In the genomic region with DNA sequence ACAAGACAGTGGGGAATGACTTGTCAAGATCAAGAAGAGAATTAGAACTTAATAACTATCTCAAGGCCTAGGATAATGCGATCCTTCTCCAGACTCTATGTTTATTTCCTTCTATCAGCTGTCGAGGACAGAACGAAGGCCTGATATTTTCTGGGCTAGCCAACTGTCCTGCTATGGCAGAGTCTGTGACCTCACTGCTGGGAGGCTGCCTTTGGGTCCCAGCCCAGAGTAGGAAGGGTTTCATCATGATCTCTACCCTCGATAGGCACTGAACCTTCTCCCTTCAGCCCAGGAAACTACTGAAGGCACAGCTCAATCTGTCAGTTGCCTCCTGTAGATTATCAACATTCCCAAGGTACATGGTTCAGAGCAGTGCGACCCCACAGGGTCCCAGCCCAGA, we compare ENCODE assay signal across 27 cellular contexts.
DNase-seq lines count a peak whose midpoint lies in the region; ATAC-seq, FAIRE-seq and TF ChIP-seq lines count a peak whose summit lies in the region.
"Had no signal": no experiment of that assay in that cellular context is flagged by ENCODE, and none has a peak within 500 bp of the region (broad histone marks: within the 10 kb centered on the region; RNA-seq: fewer than 3 reads in every experiment).

No MANE protein-coding gene starts in this region.

- H3K27me3 ChIP-seq in IMR-90 (ENCODE audit: control insufficient read depth, insufficient read depth, low read length) (no peaks in the 10 kb centered on the region), H1 (replicated peaks in 1 of 4; ENCODE audit: control insufficient read depth in 3 of 4, extremely low read depth in 1 of 4, insufficient read depth in 3 of 4, low read length in 3 of 4) (no peaks in the 10 kb centered on the region), subcutaneous abdominal adipose tissue (ENCODE audit: control insufficient read depth in 5 of 5, insufficient read depth in 4 of 5, low read length in 5 of 5) (no peaks in the 10 kb centered on the region)
- H3K27me3 ChIP-seq: BLaER1 treated with 17β-estradiol and CSF1 and Interleukin-3, amounts not matched to agents 10 nM and 100 nM had no signal

- POLR2A ChIA-PET in IMR-90 (lab: Charles Lee; ENCODE audit: unreplicated experiment), result no interaction called here
- POLR2A ChIA-PET in H1 (lab: Charles Lee; ENCODE audit: partially characterized antibody), result no interaction called here
- POLR2A ChIA-PET in OCI-LY7 (lab: Charles Lee), result no interaction called here

- H3K56ac ChIP-seq in IMR-90 (ENCODE audit: extremely low read depth, insufficient read depth, low read length) (no peak overlapping the region), H1 (replicated peaks; ENCODE audit: insufficient read length, low read depth, low read length) (no peak overlapping the region)

- in situ Hi-C loops in IMR-90 (cut with MboI; ENCODE audit: low sequenced_read_pairs), result no loop called here

- H3K18ac ChIP-seq in IMR-90 (ENCODE audit: low read depth, low read length), result 0 out of 2 replicates have a peak overlapping the region, but pooled peaks have one; percentile 17
- no peak overlapping the region for H3K18ac ChIP-seq in H1 (ENCODE audit: extremely low read depth, low read length)

- no peak overlapping the region for H3K4me2 ChIP-seq in IMR-90 (ENCODE audit: low read depth, low read length)
- no peak overlapping the region for H3K4me2 ChIP-seq in H1 (ENCODE audit: insufficient read depth in 1 of 2, low read depth in 2 of 2, low read length in 2 of 2)
- H3K4me2 ChIP-seq in OCI-LY7 (ENCODE audit: low read length), result no peak overlapping the region
- H3K4me2 ChIP-seq: A549; BLaER1 treated with 17β-estradiol and CSF1 and Interleukin-3, amounts not matched to agents 10 nM and 100 nM had no signal

- H4K91ac ChIP-seq in IMR-90 (ENCODE audit: insufficient read depth, low read depth, low read length), result peak overlapping the region; percentile 4; the same call in 1 of the 2 replicates
- peak overlapping the region; percentile 27 for H4K91ac ChIP-seq in H1 (replicated peaks; ENCODE audit: insufficient read length, low read length)

- H3K4me1 ChIP-seq in IMR-90 (ENCODE audit: control insufficient read depth, insufficient read depth, low read length) (peaks cover 11% of the 10 kb centered on the region), H1 (replicated peaks in 1 of 4; ENCODE audit: control insufficient read depth in 3 of 4, insufficient read depth in 4 of 4, low read length in 3 of 4) (peaks cover 0 to 5% (median 2%) of the 10 kb centered on the region in 4 experiments; a peak in 4 of 7 replicates), subcutaneous abdominal adipose tissue (ENCODE audit: control insufficient read depth in 5 of 5, insufficient read depth in 5 of 5, low read length in 5 of 5) (peaks cover 6 to 31% (median 18%) of the 10 kb centered on the region in 5 donors), OCI-LY7 (ENCODE audit: insufficient read depth, low read length, poor library complexity, severe bottlenecking) (no peaks in the 10 kb centered on the region)
- H3K4me1 ChIP-seq: A549; BLaER1 treated with 17β-estradiol and CSF1 and Interleukin-3, amounts not matched to agents 10 nM and 100 nM had no signal

- H3K4ac ChIP-seq in IMR-90 (ENCODE audit: low read depth, low read length), result no peak overlapping the region
- no peak overlapping the region for H3K4ac ChIP-seq in H1 (replicated peaks; ENCODE audit: insufficient read length, low read depth, low read length)

- no peak overlapping the region for H2AK9ac ChIP-seq in IMR-90 (replicated peaks; ENCODE audit: low read depth, low read length, poor library complexity)

- H3K27ac ChIP-seq in IMR-90 (ENCODE audit: insufficient read depth, low read length) (no peak overlapping the region), H1 (ENCODE audit: low read depth, low read length) (no peak overlapping the region), subcutaneous abdominal adipose tissue (ENCODE audit: low read depth, low read length) (peak overlapping the region; percentile 21), OCI-LY7 (ENCODE audit: low read depth, low read length, poor library complexity, severe bottlenecking) (no peak overlapping the region)
- H3K27ac ChIP-seq: BLaER1 treated with 17β-estradiol and CSF1 and Interleukin-3, amounts not matched to agents 10 nM and 100 nM; GM23248; SK-N-MC had no signal

- H3K4me1 Mint-ChIP-seq in natural killer cell, result peaks cover 11 to 22% of the 10 kb centered on the region in 2 donors

- TF ChIP-seq EP300 in H1 (IDR thresholded peaks at IDR 0.05; ENCODE audit: borderline replicate concordance in 1 of 2, low read depth in 2 of 2, low read length in 2 of 2), result no peak

- TF ChIP-seq CTCF in IMR-90 (conservative IDR thresholded peaks at IDR 0.05; ENCODE audit: low read depth, low read length) (no peak), H1 (IDR thresholded peaks at IDR 0.05; ENCODE audit: control extremely low read depth in 1 of 3, insufficient read depth in 1 of 3, low read depth in 1 of 3, low read length in 3 of 3) (no peak), natural killer cell (IDR thresholded peaks at IDR 0.05) (no peak), OCI-LY7 (conservative IDR thresholded peaks at IDR 0.05; ENCODE audit: low read length) (no peak)

- CTCF ChIA-PET in IMR-90 (lab: Yijun Ruan, JAX) (no interaction called here), H1 (lab: Charles Lee; ENCODE audit: partially characterized antibody) (interaction anchor here (0.6 to 1.1 kb wide), 2 partner anchors 122 to 434 kb away, joined by 3 read pairs; no protein-coding TSS in a partner anchor), OCI-LY7 (lab: Charles Lee; ENCODE audit: unreplicated experiment) (no interaction called here)

- H2AK5ac ChIP-seq in IMR-90 (ENCODE audit: low read depth, low read length) (no peak overlapping the region), H1 (ENCODE audit: low read depth, low read length) (no peak overlapping the region)

- no peak overlapping the region for H3K14ac ChIP-seq in IMR-90 (replicated peaks; ENCODE audit: low read depth, low read length)
- H3K14ac ChIP-seq in H1 (ENCODE audit: insufficient read length), result no peak overlapping the region

- no peak overlapping the region for H4K8ac ChIP-seq in IMR-90 (ENCODE audit: low read depth in 2 of 2, low read length in 2 of 2)
- H4K8ac ChIP-seq in H1 (ENCODE audit: extremely low read depth, insufficient read depth, low read length), result no peak overlapping the region

- DNase-seq in IMR-90 (no peak), H1 (ENCODE audit: low read depth in 1 of 2, low spot score in 2 of 2) (no peak), natural killer cell (no peak), OCI-LY7 (ENCODE audit: low spot score) (no peak), NK-92 (lab: John Stamatoyannopoulos, UW; ENCODE audit: unreplicated experiment) (no peak)
- DNase-seq: AML-193; CD4-positive, alpha-beta T cell; DMS53; GM23248; H9; Kasumi-1; NCI-H1092 treated with DMSO at 0.1 percent for 48 hours; NCI-H1436 treated with DMSO at 0.1 percent for 48 hours; NCI-H187 treated with DMSO at 0.1 percent for 48 hours; NCI-H446 treated with DMSO at 0.1 percent for 48 hours; NCI-H526; NCI-H82; SIG-M5 had no signal

- ATAC-seq in IMR-90 (ENCODE audit: low read depth) (no peak), natural killer cell (no peak), GM21529 (IDR thresholded peaks at IDR 0.05; ENCODE audit: unreplicated experiment) (no peak)
- ATAC-seq: A549, K562, Panc1 had no signal

- H2BK120ac ChIP-seq in IMR-90 (ENCODE audit: low read depth, low read length), result no peak overlapping the region
- H2BK120ac ChIP-seq in H1 (replicated peaks; ENCODE audit: low read depth, low read length), result no peak overlapping the region

- no CpG with 5 or more reads among the region's 5 CpGs for WGBS in IMR-90 (ENCODE audit: extremely low coverage in 2 of 2, insufficient read length in 1 of 2), 2 experiments
- WGBS in H1 (ENCODE audit: extremely low coverage in 1 of 2, insufficient coverage in 1 of 2, insufficient read length in 1 of 2, insufficient replicate concordance in 2 of 2, low coverage in 1 of 2, low lambda C conversion rate in 2 of 2, missing lambda C conversion rate in 1 of 2), 2 experiments, result 88% methylated on average over 5 of the region's 5 CpGs; no CpG with 5 or more reads in 1 of the 2 experiments

- H3K9me2 ChIP-seq in OCI-LY7 (ENCODE audit: insufficient read depth, low read length), result no peaks in the 10 kb centered on the region

- H3K79me1 ChIP-seq in IMR-90 (ENCODE audit: low read depth in 1 of 2, low read length in 2 of 2) (no peaks in the 10 kb centered on the region), H1 (ENCODE audit: low read depth, low read length) (no peaks in the 10 kb centered on the region)

- TF ChIP-seq POLR2A in IMR-90 (IDR thresholded peaks at IDR 0.05; ENCODE audit: low read depth, low read length), result no peak
- no peak for TF ChIP-seq POLR2A in H1 (IDR thresholded peaks at IDR 0.05; ENCODE audit: control extremely low read depth in 1 of 2, low read depth in 2 of 2, low read length in 2 of 2)

- no peak for TF ChIP-seq RAD21 in IMR-90 (IDR thresholded peaks at IDR 0.05; ENCODE audit: low read length)
- no peak for TF ChIP-seq RAD21 in H1 (IDR thresholded peaks at IDR 0.05 in 1 of 2, conservative IDR thresholded peaks at IDR 0.05 in 1 of 2; ENCODE audit: low read depth in 2 of 2, low read length in 2 of 2)

- H3K4me3 Mint-ChIP-seq in natural killer cell, result no peak overlapping the region
- H3K4me3 Mint-ChIP-seq: CD4-positive, alpha-beta T cell; H9 had no signal

- H2BK20ac ChIP-seq in IMR-90 (ENCODE audit: low read depth, low read length), result no peak overlapping the region
- H2BK20ac ChIP-seq in H1 (ENCODE audit: low read length), result no peak overlapping the region

- H2AFZ ChIP-seq in IMR-90 (replicated peaks; ENCODE audit: low read length, poor library complexity) (no peak overlapping the region), H1 (ENCODE audit: low read length) (no peak overlapping the region), OCI-LY7 (ENCODE audit: low read length) (no peak overlapping the region)
- H2AFZ ChIP-seq: GM23248 had no signal

- H3K36me3 Mint-ChIP-seq in natural killer cell, result peaks cover 19% of the 10 kb centered on the region

- no peak for FAIRE-seq in H1 (lab: Jason Lieb, UNC)
- FAIRE-seq: D721Med, GM18507, K562 had no signal

- intact Hi-C loops in IMR-90 (cut with micrococcal nuclease) (no loop called here), natural killer cell (cut with micrococcal nuclease) (no loop called here), OCI-LY7 (cut with micrococcal nuclease; ENCODE audit: unreplicated experiment) (no loop called here)

- no peaks in the 10 kb centered on the region for H3K9me1 ChIP-seq in IMR-90 (ENCODE audit: insufficient read depth, low read length)

- H3K36me3 ChIP-seq in IMR-90 (ENCODE audit: control insufficient read depth, insufficient read depth, low read length), result no peaks in the 10 kb centered on the region
- H3K36me3 ChIP-seq in H1 (ENCODE audit: control insufficient read depth in 2 of 4, insufficient read depth in 4 of 4, low read length in 3 of 4), result no peaks in the 10 kb centered on the region
- H3K36me3 ChIP-seq in subcutaneous abdominal adipose tissue (ENCODE audit: control insufficient read depth in 5 of 5, insufficient read depth in 5 of 5, low read length in 5 of 5), result peaks cover 0 to 4% (median 0%) of the 10 kb centered on the region in 5 donors
- no peaks in the 10 kb centered on the region for H3K36me3 ChIP-seq in OCI-LY7 (ENCODE audit: insufficient read depth, low read length)

- H3K79me2 ChIP-seq in H1 (ENCODE audit: control insufficient read depth in 1 of 2, insufficient read depth in 2 of 2, low read length in 2 of 2), result no peaks in the 10 kb centered on the region
- no peaks in the 10 kb centered on the region for H3K79me2 ChIP-seq in OCI-LY7 (ENCODE audit: insufficient read depth, low read depth, low read length)

- no peak overlapping the region for H3K4me3 ChIP-seq in IMR-90 (ENCODE audit: insufficient read depth, low read depth, low read length)
- H3K4me3 ChIP-seq in H1 (ENCODE audit: extremely low read depth in 1 of 4, insufficient read depth in 2 of 4, low read depth in 3 of 4, low read length in 4 of 4), result no peak overlapping the region
- no peak overlapping the region for H3K4me3 ChIP-seq in subcutaneous abdominal adipose tissue (ENCODE audit: low read depth in 1 of 5, low read length in 5 of 5)
- no peak overlapping the region for H3K4me3 ChIP-seq in OCI-LY7 (ENCODE audit: low read depth, low read length, poor library complexity, severe bottlenecking)
- H3K4me3 ChIP-seq: A549; BLaER1 treated with 17β-estradiol and CSF1 and Interleukin-3, amounts not matched to agents 10 nM and 100 nM; GM23248; K562; SK-N-MC had no signal

- BruUV-seq in IMR-90 (replicated peaks; lab: Mats Ljungman, UMichigan) (no TSS peak), OCI-LY7 (replicated peaks; lab: Mats Ljungman, UMichigan) (no TSS peak)

- no peak overlapping the region for H3K23ac ChIP-seq in IMR-90 (ENCODE audit: low read depth, low read length)
- no peak overlapping the region for H3K23ac ChIP-seq in H1 (ENCODE audit: insufficient read length)

- no peaks in the 10 kb centered on the region for H3K23me2 ChIP-seq in H1 (ENCODE audit: low read depth, low read length)

- H3K27me3 Mint-ChIP-seq in natural killer cell (ENCODE audit: low read depth in 2 of 2), result no peaks in the 10 kb centered on the region
- H3K27me3 Mint-ChIP-seq: CD4-positive, alpha-beta T cell had no signal

- no peaks in the 10 kb centered on the region for H3K9me3 Mint-ChIP-seq in natural killer cell
- H3K9me3 Mint-ChIP-seq: CD4-positive, alpha-beta T cell; H9 had no signal

- dilution Hi-C loops in IMR-90 (cut with HindIII; ENCODE audit: low sequenced_read_pairs, unreplicated experiment), result no loop called here

- H3K9me3 ChIP-seq in IMR-90 (ENCODE audit: control insufficient read depth, insufficient read depth, low read length) (no peaks in the 10 kb centered on the region), H1 (ENCODE audit: insufficient read depth in 2 of 2, low read depth in 1 of 2, low read length in 1 of 2) (no peaks in the 10 kb centered on the region), subcutaneous abdominal adipose tissue (ENCODE audit: control insufficient read depth in 5 of 5, low read length in 5 of 5) (no peaks in the 10 kb centered on the region), OCI-LY7 (ENCODE audit: low read length) (no peaks in the 10 kb centered on the region)
- H3K9me3 ChIP-seq: A549; BLaER1 treated with 17β-estradiol and CSF1 and Interleukin-3, amounts not matched to agents 10 nM and 100 nM had no signal

- H4K5ac ChIP-seq in IMR-90 (ENCODE audit: low read depth, low read length) (peak overlapping the region; percentile 39), H1 (ENCODE audit: insufficient read length, low read depth, low read length) (no peak overlapping the region)

- H4K20me1 ChIP-seq in IMR-90 (ENCODE audit: insufficient read depth, low read length) (no peaks in the 10 kb centered on the region), H1 (replicated peaks in 1 of 2; ENCODE audit: control insufficient read depth in 1 of 2, insufficient read depth in 2 of 2, low read length in 2 of 2) (no peaks in the 10 kb centered on the region), OCI-LY7 (ENCODE audit: insufficient read depth, low read length) (no peaks in the 10 kb centered on the region)
- H4K20me1 ChIP-seq: BLaER1 treated with 17β-estradiol and CSF1 and Interleukin-3, amounts not matched to agents 10 nM and 100 nM had no signal

- peak overlapping the region; percentile 9 to 64 for H3K27ac Mint-ChIP-seq in natural killer cell
- H3K27ac Mint-ChIP-seq: CD4-positive, alpha-beta T cell; H9 had no signal

- H2BK15ac ChIP-seq in IMR-90 (ENCODE audit: low read depth, low read length), result no peak overlapping the region
- 0 out of 2 replicates have a peak overlapping the region, but pooled peaks have one; percentile 81 for H2BK15ac ChIP-seq in H1 (ENCODE audit: low read length)

- H3K9ac ChIP-seq in IMR-90 (ENCODE audit: low read depth, low read length) (no peak overlapping the region), H1 (replicated peaks in 1 of 4; ENCODE audit: extremely low read depth in 1 of 4, low read depth in 3 of 4, low read length in 3 of 4) (no peak overlapping the region), subcutaneous abdominal adipose tissue (ENCODE audit: low read length in 5 of 5) (no peak overlapping the region)
- H3K9ac ChIP-seq: BLaER1 treated with 17β-estradiol and CSF1 and Interleukin-3, amounts not matched to agents 10 nM and 100 nM; GM23248 had no signal

- H2BK5ac ChIP-seq in IMR-90 (ENCODE audit: low read depth, low read length, poor library complexity, severe bottlenecking) (no peak overlapping the region), H1 (ENCODE audit: low read depth, low read length) (no peak overlapping the region)

- H2BK12ac ChIP-seq in H1 (ENCODE audit: low read depth, low read length), result 0 out of 2 replicates have a peak overlapping the region, but pooled peaks have one; percentile 62
